15 cellular contexts compared by ENCODE assay signal in the genomic region with DNA sequence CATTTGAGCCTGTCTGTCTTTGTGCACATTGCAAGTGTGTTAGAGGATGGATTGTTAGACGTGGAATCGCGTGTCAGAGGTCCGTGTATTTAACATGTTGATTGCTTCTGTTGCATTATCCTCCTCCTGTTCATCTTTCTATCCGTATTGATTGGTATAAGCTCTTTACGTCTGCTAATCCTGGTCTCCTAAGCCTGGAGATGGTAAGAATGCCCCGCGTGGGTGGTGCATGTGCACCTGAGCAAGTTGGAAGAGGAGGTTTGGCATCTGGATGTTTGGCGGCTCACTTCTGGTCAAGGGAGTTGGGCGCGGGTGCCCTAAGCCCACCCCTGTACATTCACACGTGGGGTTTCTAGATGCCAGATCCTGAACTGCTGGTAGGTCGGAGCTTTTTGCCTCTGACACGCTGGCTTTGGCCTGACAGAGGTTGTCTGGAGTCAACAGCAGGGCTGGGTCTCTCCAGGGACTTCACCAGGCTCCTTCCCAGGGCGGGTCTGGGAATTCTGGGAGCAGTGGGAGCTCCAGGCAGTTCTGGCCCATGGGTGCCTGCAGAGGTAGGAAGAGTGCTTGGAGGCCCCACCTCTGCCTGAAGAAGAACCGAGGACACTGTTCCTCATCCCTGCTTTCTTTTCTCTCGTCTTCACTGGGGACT.
DNase-seq lines count a peak whose midpoint lies in the region; ATAC-seq, FAIRE-seq and TF ChIP-seq lines count a peak whose summit lies in the region.
"Had no signal": no experiment of that assay in that cellular context is flagged by ENCODE, and none has a peak within 500 bp of the region (broad histone marks: within the 10 kb centered on the region; RNA-seq: fewer than 3 reads in every experiment).

No MANE protein-coding gene starts in this region.

- H3K27ac ChIP-seq in endodermal cell (ENCODE audit: low read depth, low read length), result no peak overlapping the region
- no peak overlapping the region for H3K27ac ChIP-seq in sigmoid colon
- no peak overlapping the region for H3K27ac ChIP-seq in left ventricle myocardium inferior (replicated peaks)
- H3K27ac ChIP-seq: gastroesophageal sphincter had no signal

- no peak overlapping the region for H3K9ac ChIP-seq in endodermal cell (ENCODE audit: extremely low read depth, low read length, poor library complexity, severe bottlenecking)

- 89 to 92% methylated on average over 9 to 17 of the region's 17 CpGs for WGBS in endodermal cell (ENCODE audit: insufficient coverage in 1 of 2, insufficient read length in 1 of 2), 2 experiments
- WGBS in sigmoid colon, 2 donors, result 90 to 92% methylated on average over 17 of the region's 17 CpGs

- no peak for TF ChIP-seq POLR2A in sigmoid colon (IDR thresholded peaks at IDR 0.05)

- no peak for TF ChIP-seq EP300 in sigmoid colon (IDR thresholded peaks at IDR 0.05)

- no peaks in the 10 kb centered on the region for H3K9me3 Mint-ChIP-seq in endodermal cell
- no peaks in the 10 kb centered on the region for H3K9me3 Mint-ChIP-seq in activated T-cell treated with anti-CD3 and anti-CD28 coated beads, Interleukin-2, amount 50 U/mL, for 4 hours
- H3K9me3 Mint-ChIP-seq: nephron had no signal

- H3K4me1 ChIP-seq in endodermal cell (ENCODE audit: control insufficient read depth, insufficient read depth, low read length) (no peaks in the 10 kb centered on the region), sigmoid colon (peaks cover 0 to 4% (median 1%) of the 10 kb centered on the region in 4 donors), left ventricle myocardium inferior (peaks cover 21% of the 10 kb centered on the region)
- H3K4me1 ChIP-seq: gastroesophageal sphincter had no signal

- no peak for ATAC-seq in activated T-cell treated with anti-CD3 and anti-CD28 coated beads, Interleukin-2, amount 50 U/mL, for 4 hours
- ATAC-seq: gastroesophageal sphincter had no signal

- peaks cover 2% of the 10 kb centered on the region for H3K36me3 Mint-ChIP-seq in endodermal cell (ENCODE audit: low read depth)
- H3K36me3 Mint-ChIP-seq in activated T-cell treated with anti-CD3 and anti-CD28 coated beads, Interleukin-2, amount 50 U/mL, for 4 hours (ENCODE audit: insufficient read depth), result no peaks in the 10 kb centered on the region

- peak overlapping the region; percentile 72 for H3K27ac Mint-ChIP-seq in endodermal cell
- H3K27ac Mint-ChIP-seq: activated CD4-positive, alpha-beta T cell treated with anti-CD3 and anti-CD28 coated beads for 36 hours; nephron had no signal

- no peaks in the 10 kb centered on the region for H3K27me3 ChIP-seq in endodermal cell (ENCODE audit: control insufficient read depth, insufficient read depth, low read length, poor library complexity, severe bottlenecking)
- H3K27me3 ChIP-seq in sigmoid colon, result no peaks in the 10 kb centered on the region
- no peaks in the 10 kb centered on the region for H3K27me3 ChIP-seq in left ventricle myocardium inferior (ENCODE audit: low read depth)
- H3K27me3 ChIP-seq in H7 (ENCODE audit: control insufficient read depth, insufficient read depth, low read length), result no peaks in the 10 kb centered on the region
- H3K27me3 ChIP-seq: gastroesophageal sphincter had no signal

- no peaks in the 10 kb centered on the region for H3K36me3 ChIP-seq in endodermal cell (ENCODE audit: control insufficient read depth, insufficient read depth, low read length)
- H3K36me3 ChIP-seq in sigmoid colon, result no peaks in the 10 kb centered on the region
- H3K36me3 ChIP-seq in left ventricle myocardium inferior, result no peaks in the 10 kb centered on the region
- H3K36me3 ChIP-seq in H7 (replicated peaks; ENCODE audit: control insufficient read depth, insufficient read depth, low read length), result no peaks in the 10 kb centered on the region
- H3K36me3 ChIP-seq: gastroesophageal sphincter had no signal

- FAIRE-seq in D721Med (lab: Jason Lieb, UNC), result peak; percentile 99

- H3K9me3 ChIP-seq in endodermal cell (ENCODE audit: control insufficient read depth, low read length) (no peaks in the 10 kb centered on the region), sigmoid colon (no peaks in the 10 kb centered on the region), left ventricle myocardium inferior (replicated peaks) (no peaks in the 10 kb centered on the region)
- H3K9me3 ChIP-seq: gastroesophageal sphincter had no signal

- H3K4me3 ChIP-seq in endodermal cell (ENCODE audit: low read length) (no peak overlapping the region), sigmoid colon (no peak overlapping the region), left ventricle myocardium inferior (no peak overlapping the region), H7 (ENCODE audit: insufficient read depth, low read depth, low read length) (no peak overlapping the region)
- H3K4me3 ChIP-seq: gastroesophageal sphincter had no signal

- intact Hi-C loops in sigmoid colon (cut with DNase I) (no loop called here), left ventricle myocardium inferior (cut with micrococcal nuclease) (no loop called here)

- DNase-seq in D721Med (ENCODE audit: insufficient read length, low spot score) (peak; percentile 72), NCI-H524 treated with DMSO at 0.1 percent for 48 hours (lab: John Stamatoyannopoulos, UW) (peak; percentile 12), endodermal cell (no peak), sigmoid colon (peak; percentile 54), left ventricle myocardium inferior (no peak), H7 (no peak)
- DNase-seq in activated T-cell treated with anti-CD3 and anti-CD28 coated beads, Interleukin-2, amount 50 U/mL, for 4 hours, result no peak
- DNase-seq: activated CD4-positive, alpha-beta T cell treated with anti-CD3 and anti-CD28 coated beads for 36 hours; activated T-cell treated with anti-CD3 and anti-CD28 coated beads, Interleukin-2, amount 50 U/mL, for 48 hours; C1 segment of cervical spinal cord; DND-41; NCI-H187; T-helper 2 cell had no signal

- TF ChIP-seq CTCF in D721Med (IDR thresholded peaks at IDR 0.05; ENCODE audit: insufficient read depth, missing control alignments), result no peak
- TF ChIP-seq CTCF in endodermal cell (conservative IDR thresholded peaks at IDR 0.05), result no peak
- no peak for TF ChIP-seq CTCF in sigmoid colon (IDR thresholded peaks at IDR 0.05)
- no peak for TF ChIP-seq CTCF in left ventricle myocardium inferior (IDR thresholded peaks at IDR 0.05; ENCODE audit: borderline replicate concordance)

- H3K4me3 Mint-ChIP-seq in endodermal cell, result no peak overlapping the region
- H3K4me3 Mint-ChIP-seq in activated T-cell treated with anti-CD3 and anti-CD28 coated beads, Interleukin-2, amount 50 U/mL, for 4 hours, result no peak overlapping the region
- H3K4me3 Mint-ChIP-seq: nephron had no signal

- H3K27me3 Mint-ChIP-seq in endodermal cell (ENCODE audit: insufficient read depth), result no peaks in the 10 kb centered on the region
- no peaks in the 10 kb centered on the region for H3K27me3 Mint-ChIP-seq in activated T-cell treated with anti-CD3 and anti-CD28 coated beads, Interleukin-2, amount 50 U/mL, for 4 hours (ENCODE audit: low read depth)
- H3K27me3 Mint-ChIP-seq: activated CD4-positive, alpha-beta T cell treated with anti-CD3 and anti-CD28 coated beads for 36 hours had no signal

- H3K4me1 Mint-ChIP-seq in endodermal cell, result peaks cover 19% of the 10 kb centered on the region
- peaks cover 16% of the 10 kb centered on the region for H3K4me1 Mint-ChIP-seq in activated T-cell treated with anti-CD3 and anti-CD28 coated beads, Interleukin-2, amount 50 U/mL, for 4 hours (ENCODE audit: low read depth)

Comparison
In these comparisons a context has a peak if more than half of its experiments do, and no peak if none do; other contexts are left out.
1. DNase-seq: peak in D721Med (single experiment), NCI-H524 treated with DMSO at 0.1 percent for 48 hours (single experiment) and sigmoid colon (single experiment); none in endodermal cell (single experiment), left ventricle myocardium inferior (single experiment), activated T-cell treated with anti-CD3 and anti-CD28 coated beads, Interleukin-2, amount 50 U/mL, for 4 hours (single experiment) and H7 (single experiment).